Comparison of ENCODE assay signal across 25 cellular contexts in the genomic region with DNA sequence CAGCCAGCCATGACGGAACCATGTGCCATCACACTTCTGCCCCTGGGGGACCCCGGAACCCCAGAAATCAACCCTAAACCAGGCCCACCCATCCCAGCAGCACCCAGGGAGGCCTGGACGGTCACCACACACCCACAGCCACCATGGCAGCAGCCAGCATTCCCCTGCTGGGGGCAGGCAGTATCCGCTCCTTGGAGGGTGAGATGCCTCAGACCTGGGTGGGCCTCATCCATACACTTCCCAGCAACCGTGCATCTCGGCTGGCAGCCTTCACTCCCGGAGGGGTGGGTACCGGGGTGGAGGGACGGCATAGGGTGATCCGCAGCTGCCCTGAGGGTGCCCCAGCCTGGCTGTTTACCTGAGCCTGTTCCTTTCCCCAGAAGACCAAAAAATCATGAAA.
DNase-seq lines count a peak whose midpoint lies in the region; ATAC-seq, FAIRE-seq and TF ChIP-seq lines count a peak whose summit lies in the region.
"Had no signal": no experiment of that assay in that cellular context is flagged by ENCODE, and none has a peak within 500 bp of the region (broad histone marks: within the 10 kb centered on the region; RNA-seq: fewer than 3 reads in every experiment).

No MANE protein-coding gene starts in this region.

- H3K4me1 ChIP-seq in BLaER1 (peaks cover 57% of the 10 kb centered on the region), endodermal cell (ENCODE audit: control insufficient read depth, insufficient read depth, low read length) (no peaks in the 10 kb centered on the region), mucosa of descending colon (ENCODE audit: low read depth) (no peaks in the 10 kb centered on the region)
- H3K4me1 ChIP-seq: Caco-2, HAP-1 had no signal

- no peaks in the 10 kb centered on the region for H3K36me3 ChIP-seq in BLaER1
- no peaks in the 10 kb centered on the region for H3K36me3 ChIP-seq in endodermal cell (ENCODE audit: control insufficient read depth, insufficient read depth, low read length)
- no peaks in the 10 kb centered on the region for H3K36me3 ChIP-seq in mucosa of descending colon (ENCODE audit: low read depth)
- H3K36me3 ChIP-seq: HAP-1, MG63 had no signal

- no peak for ATAC-seq in mucosa of descending colon
- ATAC-seq in esophagus mucosa: no peak

- H3K27ac Mint-ChIP-seq in endodermal cell (no peak overlapping the region), nephron (peak overlapping the region in 2 of 3 experiments; percentile 23 to 44)
- H3K27ac Mint-ChIP-seq: CD4-positive, alpha-beta memory T cell had no signal

- TF ChIP-seq CTCF in endodermal cell (conservative IDR thresholded peaks at IDR 0.05) (peak; percentile 24), nephron (IDR thresholded peaks at IDR 0.05; ENCODE audit: unreplicated experiment in 3 of 3) (no peak), mucosa of descending colon (IDR thresholded peaks at IDR 0.05) (no peak)

- peak overlapping the region; percentile 39 for H3K4me2 ChIP-seq in BLaER1

- H3K9me3 ChIP-seq in BLaER1 (no peaks in the 10 kb centered on the region), endodermal cell (ENCODE audit: control insufficient read depth, low read length) (no peaks in the 10 kb centered on the region), mucosa of descending colon (no peaks in the 10 kb centered on the region)
- H3K9me3 ChIP-seq: Caco-2, HAP-1, MG63 had no signal

- intact Hi-C loops in mucosa of descending colon (cut with DNase I, micrococcal nuclease): no loop called here

- peaks cover 12% of the 10 kb centered on the region for H3K27me3 Mint-ChIP-seq in endodermal cell (ENCODE audit: insufficient read depth)
- H3K27me3 Mint-ChIP-seq in nephron (ENCODE audit: low read depth): peaks cover 8% of the 10 kb centered on the region

- peaks cover 7% of the 10 kb centered on the region for H3K27me3 ChIP-seq in BLaER1
- no peaks in the 10 kb centered on the region for H3K27me3 ChIP-seq in endodermal cell (ENCODE audit: control insufficient read depth, insufficient read depth, low read length, poor library complexity, severe bottlenecking)
- H3K27me3 ChIP-seq: MG63 had no signal

- no peak overlapping the region for H3K4me3 ChIP-seq in BLaER1
- H3K4me3 ChIP-seq in endodermal cell (ENCODE audit: low read length): no peak overlapping the region
- no peak overlapping the region for H3K4me3 ChIP-seq in mucosa of descending colon
- H3K4me3 ChIP-seq: HAP-1, MG63 had no signal

- peak; percentile 46 for FAIRE-seq in HTR-8/SVneo (lab: Jason Lieb, UNC)
- FAIRE-seq: GM12891 had no signal

- H3K36me3 Mint-ChIP-seq in endodermal cell (ENCODE audit: low read depth): no peaks in the 10 kb centered on the region
- no peaks in the 10 kb centered on the region for H3K36me3 Mint-ChIP-seq in nephron (ENCODE audit: low read depth)
- H3K36me3 Mint-ChIP-seq: CD4-positive, alpha-beta memory T cell had no signal

- H3K4me3 Mint-ChIP-seq in endodermal cell: no peak overlapping the region
- no peak overlapping the region for H3K4me3 Mint-ChIP-seq in nephron
- H3K4me3 Mint-ChIP-seq: CD4-positive, alpha-beta memory T cell had no signal

- DNase-seq in HTR-8/SVneo (ENCODE audit: insufficient read length, low spot score): no peak
- peak; percentile 32 for DNase-seq in endodermal cell
- DNase-seq in NCI-H2029 (lab: John Stamatoyannopoulos, UW): no peak
- no peak for DNase-seq in mucosa of descending colon
- DNase-seq: C1 segment of cervical spinal cord; Caco-2; CD4-positive, alpha-beta memory T cell; DMS79; EL; GDM1; IMR-90; KG1; MG63; NCI-H1105 treated with DMSO at 0.1 percent for 48 hours; NCI-H146; NCI-H1930; NCI-H446; NCI-H524 treated with DMSO at 0.1 percent for 48 hours; SHP77 had no signal

- peak overlapping the region; percentile 29; the same call in 1 of the 2 replicates for H3K9ac ChIP-seq in BLaER1
- no peak overlapping the region for H3K9ac ChIP-seq in endodermal cell (ENCODE audit: extremely low read depth, low read length, poor library complexity, severe bottlenecking)

- H3K27ac ChIP-seq in BLaER1 (peak overlapping the region; percentile 48), endodermal cell (ENCODE audit: low read depth, low read length) (no peak overlapping the region)
- H3K27ac ChIP-seq: RWPE1 had no signal

- H3K4me1 Mint-ChIP-seq in endodermal cell (peaks cover 17% of the 10 kb centered on the region), nephron (peaks cover 33% of the 10 kb centered on the region)

- no peaks in the 10 kb centered on the region for H4K20me1 ChIP-seq in BLaER1

- H3K9me3 Mint-ChIP-seq in endodermal cell (no peaks in the 10 kb centered on the region), nephron (no peaks in the 10 kb centered on the region)
- H3K9me3 Mint-ChIP-seq: CD4-positive, alpha-beta memory T cell had no signal

- WGBS in endodermal cell (ENCODE audit: insufficient coverage in 1 of 2, insufficient read length in 1 of 2), 2 experiments: 79% methylated on average over 10 of the region's 10 CpGs; no CpG with 5 or more reads in 1 of the 2 experiments
